ENCODE assay signal across 1 cellular context in the genomic region with DNA sequence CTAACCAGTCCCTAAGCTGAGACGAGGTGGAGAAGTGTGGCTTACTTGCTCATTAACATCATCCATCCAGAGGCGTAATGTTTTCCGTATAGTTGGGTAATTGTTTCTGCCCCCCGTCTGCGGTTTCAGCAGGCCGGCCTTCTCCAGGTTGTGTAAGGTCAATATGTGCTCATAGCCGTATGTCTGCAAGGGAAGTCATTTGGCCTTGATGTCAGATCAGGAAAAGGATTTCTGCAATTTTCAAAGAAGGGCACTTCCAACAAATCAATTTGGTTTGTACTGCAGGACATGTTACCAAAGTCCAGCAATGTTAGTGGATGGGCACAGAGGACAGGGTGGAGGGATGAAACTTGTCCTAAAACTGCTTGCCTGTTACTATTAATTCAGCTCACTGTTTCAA.
TF ChIP-seq lines count a peak whose summit lies in the region.

No MANE protein-coding gene starts in this region.

TF ChIP-seq in GM23338, 12 proteins besides CTCF, POLR2A, EP300 and RAD21 (continued from another document):
- TF ChIP-seq ZNF462 (CRISPR knock-in tag; IDR thresholded peaks at IDR 0.05) = no peak
- TF ChIP-seq, protein P1, sequence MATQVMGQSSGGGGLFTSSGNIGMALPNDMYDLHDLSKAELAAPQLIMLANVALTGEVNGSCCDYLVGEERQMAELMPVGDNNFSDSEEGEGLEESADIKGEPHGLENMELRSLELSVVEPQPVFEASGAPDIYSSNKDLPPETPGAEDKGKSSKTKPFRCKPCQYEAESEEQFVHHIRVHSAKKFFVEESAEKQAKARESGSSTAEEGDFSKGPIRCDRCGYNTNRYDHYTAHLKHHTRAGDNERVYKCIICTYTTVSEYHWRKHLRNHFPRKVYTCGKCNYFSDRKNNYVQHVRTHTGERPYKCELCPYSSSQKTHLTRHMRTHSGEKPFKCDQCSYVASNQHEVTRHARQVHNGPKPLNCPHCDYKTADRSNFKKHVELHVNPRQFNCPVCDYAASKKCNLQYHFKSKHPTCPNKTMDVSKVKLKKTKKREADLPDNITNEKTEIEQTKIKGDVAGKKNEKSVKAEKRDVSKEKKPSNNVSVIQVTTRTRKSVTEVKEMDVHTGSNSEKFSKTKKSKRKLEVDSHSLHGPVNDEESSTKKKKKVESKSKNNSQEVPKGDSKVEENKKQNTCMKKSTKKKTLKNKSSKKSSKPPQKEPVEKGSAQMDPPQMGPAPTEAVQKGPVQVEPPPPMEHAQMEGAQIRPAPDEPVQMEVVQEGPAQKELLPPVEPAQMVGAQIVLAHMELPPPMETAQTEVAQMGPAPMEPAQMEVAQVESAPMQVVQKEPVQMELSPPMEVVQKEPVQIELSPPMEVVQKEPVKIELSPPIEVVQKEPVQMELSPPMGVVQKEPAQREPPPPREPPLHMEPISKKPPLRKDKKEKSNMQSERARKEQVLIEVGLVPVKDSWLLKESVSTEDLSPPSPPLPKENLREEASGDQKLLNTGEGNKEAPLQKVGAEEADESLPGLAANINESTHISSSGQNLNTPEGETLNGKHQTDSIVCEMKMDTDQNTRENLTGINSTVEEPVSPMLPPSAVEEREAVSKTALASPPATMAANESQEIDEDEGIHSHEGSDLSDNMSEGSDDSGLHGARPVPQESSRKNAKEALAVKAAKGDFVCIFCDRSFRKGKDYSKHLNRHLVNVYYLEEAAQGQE (IDR thresholded peaks at IDR 0.05; ENCODE audit: unreplicated experiment) = no peak
- TF ChIP-seq EZH2phosphoT487 (IDR thresholded peaks at IDR 0.05; ENCODE audit: unreplicated experiment) = no peak
- no peak for TF ChIP-seq ZNF114 (CRISPR knock-in tag; IDR thresholded peaks at IDR 0.05)
- TF ChIP-seq NANOG (IDR thresholded peaks at IDR 0.05; ENCODE audit: borderline replicate concordance) = no peak
- TF ChIP-seq ZNF331 (CRISPR knock-in tag; IDR thresholded peaks at IDR 0.05; ENCODE audit: low read depth) = no peak
- no peak for TF ChIP-seq EZH2 (IDR thresholded peaks at IDR 0.05; ENCODE audit: low read depth, unreplicated experiment)
- TF ChIP-seq POLR2AphosphoS5 (IDR thresholded peaks at IDR 0.05; ENCODE audit: low read depth) = no peak
- no peak for TF ChIP-seq STAT1 (IDR thresholded peaks at IDR 0.05; ENCODE audit: unreplicated experiment)
- TF ChIP-seq ETS1 (IDR thresholded peaks at IDR 0.05) = no peak
